In the genomic region with DNA sequence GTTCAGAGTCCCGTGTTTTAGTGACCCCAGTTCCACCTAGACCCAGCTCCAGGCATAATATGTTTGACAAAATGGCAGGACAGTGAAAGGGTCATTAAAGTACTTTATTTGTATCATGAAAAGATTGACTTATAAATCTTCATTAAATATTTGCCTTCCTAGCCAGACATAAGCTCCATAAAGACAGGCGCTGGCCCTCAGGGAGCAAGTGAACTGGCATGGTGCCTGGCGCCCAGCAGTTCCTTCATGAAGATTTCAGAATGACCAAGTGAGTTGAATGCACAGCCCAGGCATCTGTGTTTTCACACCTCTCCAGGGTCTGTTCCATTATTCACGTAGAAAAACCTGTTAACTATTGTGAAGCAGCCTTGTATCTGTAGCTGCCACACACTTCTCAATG, we compare ENCODE assay signal across 27 cellular contexts.
DNase-seq lines count a peak whose midpoint lies in the region; ATAC-seq, FAIRE-seq and TF ChIP-seq lines count a peak whose summit lies in the region.
"Had no signal": no experiment of that assay in that cellular context is flagged by ENCODE, and none has a peak within 500 bp of the region (broad histone marks: within the 10 kb centered on the region; RNA-seq: fewer than 3 reads in every experiment).

No MANE protein-coding gene starts in this region.

- no peaks in the 10 kb centered on the region for H3K9me3 ChIP-seq in HepG2 (ENCODE audit: low read length)
- H3K9me3 ChIP-seq in right lobe of liver: no peaks in the 10 kb centered on the region
- no peaks in the 10 kb centered on the region for H3K9me3 ChIP-seq in mammary epithelial cell (replicated peaks; ENCODE audit: insufficient read depth, low read length)
- H3K9me3 ChIP-seq in smooth muscle cell (replicated peaks; ENCODE audit: low read depth): no peaks in the 10 kb centered on the region
- H3K9me3 ChIP-seq: esophagus squamous epithelium, transverse colon had no signal

- H3K4me3 ChIP-seq in HepG2 (replicated peaks in 1 of 3; ENCODE audit: insufficient read depth in 1 of 3, low read depth in 2 of 3, low read length in 3 of 3): peak overlapping the region in 1 of 3 experiments; percentile 80; a peak in 3 of 6 replicates
- no peak overlapping the region for H3K4me3 ChIP-seq in right lobe of liver
- no peak overlapping the region for H3K4me3 ChIP-seq in mammary epithelial cell (replicated peaks in 1 of 3; ENCODE audit: insufficient read depth in 1 of 3, low read depth in 2 of 3, low read length in 3 of 3)
- no peak overlapping the region for H3K4me3 ChIP-seq in smooth muscle cell
- H3K4me3 ChIP-seq: coronary artery, esophagus squamous epithelium, transverse colon had no signal

- H3K9ac ChIP-seq in HepG2 (ENCODE audit: insufficient read depth, low read depth, low read length) (no peak overlapping the region), mammary epithelial cell (ENCODE audit: insufficient read depth, low read length) (peak overlapping the region; percentile 73), smooth muscle cell (ENCODE audit: low read depth) (peak overlapping the region; percentile 78)
- H3K9ac ChIP-seq: parathyroid adenoma had no signal

- BruUV-seq in HepG2 (replicated peaks; lab: Mats Ljungman, UMichigan) (no TSS peak), mammary epithelial cell (replicated peaks; lab: Mats Ljungman, UMichigan) (TSS peak; percentile 31)

- no peak for TF ChIP-seq CTCF in HepG2 (CRISPR knock-in tag; IDR thresholded peaks at IDR 0.05)
- no peak for TF ChIP-seq CTCF in right lobe of liver (IDR thresholded peaks at IDR 0.05)
- no peak for TF ChIP-seq CTCF in mammary epithelial cell (conservative IDR thresholded peaks at IDR 0.05 in 1 of 2, IDR thresholded peaks at IDR 0.05 in 1 of 2; ENCODE audit: extremely low read depth in 1 of 2, insufficient read depth in 1 of 2, low read depth in 1 of 2, low read length in 2 of 2)
- TF ChIP-seq CTCF in smooth muscle cell (IDR thresholded peaks at IDR 0.05; ENCODE audit: borderline replicate concordance, insufficient read depth, poor library complexity, severe bottlenecking): no peak
- TF ChIP-seq CTCF in GM13976 (IDR thresholded peaks at IDR 0.05; ENCODE audit: borderline replicate concordance, control extremely low read depth, extremely low read depth, insufficient read depth, missing control alignments): no peak

- H3K4me2 ChIP-seq in HepG2 (ENCODE audit: low read depth, low read length): peak overlapping the region; percentile 90
- peak overlapping the region; percentile 45 for H3K4me2 ChIP-seq in mammary epithelial cell (ENCODE audit: insufficient read depth, low read depth, low read length)
- peak overlapping the region; percentile 51 for H3K4me2 ChIP-seq in smooth muscle cell

- ATAC-seq in HepG2 (no peak), right lobe of liver (no peak)
- ATAC-seq: activated T-cell treated with anti-CD3 and anti-CD28 coated beads, Interleukin-2, amount 50 U/mL, for 4 hours; left ventricle myocardium superior; sciatic nerve; T-helper 17 cell had no signal

- WGBS in HepG2 (ENCODE audit: low lambda C conversion rate): 94% methylated on average over 4 of the region's 4 CpGs
- 94% methylated on average over 2 of the region's 4 CpGs for WGBS in right lobe of liver (ENCODE audit: insufficient coverage, low coverage, low lambda C conversion rate, missing lambda C conversion rate)
- WGBS in mammary epithelial cell (ENCODE audit: low coverage, missing lambda C conversion rate): 71% methylated on average over 4 of the region's 4 CpGs
- 93% methylated on average over 4 of the region's 4 CpGs for WGBS in smooth muscle cell (ENCODE audit: low lambda C conversion rate)

- TF ChIP-seq EP300 in HepG2 (IDR thresholded peaks at IDR 0.05; ENCODE audit: low read depth in 2 of 2, low read length in 2 of 2): no peak
- no peak for TF ChIP-seq EP300 in HepG2 (CRISPR knock-in tag; IDR thresholded peaks at IDR 0.05; ENCODE audit: borderline replicate concordance)

- no peak for DNase-seq in HepG2 (ENCODE audit: low spot score)
- no peak for DNase-seq in right lobe of liver
- DNase-seq in NCI-H1930 (lab: John Stamatoyannopoulos, UW): peak; percentile 13 to 68
- no peak for DNase-seq in mammary epithelial cell
- DNase-seq in smooth muscle cell (lab: John Stamatoyannopoulos, UW; ENCODE audit: unreplicated experiment): no peak
- DNase-seq in DMS79 treated with DMSO at 0.1 percent for 48 hours (lab: John Stamatoyannopoulos, UW): no peak
- DNase-seq in H4 (ENCODE audit: low spot score): no peak
- DNase-seq in GM13976 (ENCODE audit: low spot score): no peak
- DNase-seq: activated CD4-positive, alpha-beta T cell treated with anti-CD3 and anti-CD28 coated beads for 4 hours; activated CD8-positive, alpha-beta memory T cell treated with anti-CD3 and anti-CD28 coated beads for 24 hours; activated naive CD4-positive, alpha-beta T cell; activated T-cell treated with anti-CD3 and anti-CD28 coated beads, Interleukin-2, amount 50 U/mL, for 4 hours; endodermal cell; esophagus squamous epithelium; GDM1; hypothalamus; left ventricle myocardium superior; midbrain; NCI-H1092; NCI-H446 treated with DMSO at 0.1 percent for 48 hours; T-helper 17 cell; transverse colon had no signal

- H3K36me3 ChIP-seq in HepG2 (replicated peaks in 1 of 2; ENCODE audit: control insufficient read depth in 1 of 2, insufficient read depth in 2 of 2, low read length in 2 of 2): peaks cover 4 to 6% of the 10 kb centered on the region in 2 experiments; a peak in 2 of 5 replicates
- H3K36me3 ChIP-seq in right lobe of liver: no peaks in the 10 kb centered on the region
- no peaks in the 10 kb centered on the region for H3K36me3 ChIP-seq in mammary epithelial cell (ENCODE audit: insufficient read depth, low read length)
- H3K36me3 ChIP-seq in smooth muscle cell (ENCODE audit: low read depth): no peaks in the 10 kb centered on the region
- H3K36me3 ChIP-seq: esophagus squamous epithelium, transverse colon had no signal

- in situ Hi-C loops in HepG2 (cut with HindIII; ENCODE audit: extremely low pct_ligation_motif_present, low pct_unique_long_range_greater_than_20kb): no loop called here
- in situ Hi-C loops in mammary epithelial cell (cut with MboI; ENCODE audit: low sequenced_read_pairs in 2 of 2): no loop called here
- in situ Hi-C loops in GM13976 (cut with MboI; ENCODE audit: low sequenced_read_pairs, unreplicated experiment): no loop called here

- H2AFZ ChIP-seq in HepG2 (ENCODE audit: low read length) (no peak overlapping the region), mammary epithelial cell (ENCODE audit: low read depth, low read length) (no peak overlapping the region), smooth muscle cell (ENCODE audit: low read depth) (no peak overlapping the region)
- H2AFZ ChIP-seq: parathyroid adenoma had no signal

- peaks cover 71% of the 10 kb centered on the region for H3K4me1 ChIP-seq in HepG2 (ENCODE audit: insufficient read depth, low read length)
- peaks cover 0 to 7% (median 3%) of the 10 kb centered on the region in 4 donors for H3K4me1 ChIP-seq in right lobe of liver
- H3K4me1 ChIP-seq in mammary epithelial cell (ENCODE audit: insufficient read depth, low read length): peaks cover 64% of the 10 kb centered on the region
- peaks cover 17% of the 10 kb centered on the region for H3K4me1 ChIP-seq in smooth muscle cell (ENCODE audit: low read depth)

- intact Hi-C loops in HepG2 (cut with micrococcal nuclease; ENCODE audit: unreplicated experiment): no loop called here
- intact Hi-C loops in right lobe of liver (cut with DNase I): no loop called here
- intact Hi-C loops in mammary epithelial cell (cut with micrococcal nuclease): loop anchor here (1.0 kb wide), 1 partner anchor 15 kb away; no protein-coding TSS in a partner anchor

- H3K27me3 ChIP-seq in HepG2 (ENCODE audit: control insufficient read depth in 1 of 2, insufficient read depth in 2 of 2, low read length in 2 of 2) (no peaks in the 10 kb centered on the region; a peak in 1 of 5 replicates), right lobe of liver (no peaks in the 10 kb centered on the region), mammary epithelial cell (ENCODE audit: insufficient read depth, low read length) (no peaks in the 10 kb centered on the region), smooth muscle cell (ENCODE audit: low read depth) (no peaks in the 10 kb centered on the region)
- H3K27me3 ChIP-seq: esophagus squamous epithelium, transverse colon had no signal

- H3K79me2 ChIP-seq in HepG2 (ENCODE audit: insufficient read depth, low read length) (peaks cover 35% of the 10 kb centered on the region), mammary epithelial cell (ENCODE audit: insufficient read depth, low read length) (no peaks in the 10 kb centered on the region), smooth muscle cell (ENCODE audit: low read depth) (no peaks in the 10 kb centered on the region)
- H3K79me2 ChIP-seq: parathyroid adenoma had no signal

- peak in 1 of 2 experiments; percentile 19; a peak in 1 of 4 replicates for TF ChIP-seq POLR2A in HepG2 (IDR thresholded peaks at IDR 0.05; ENCODE audit: insufficient read depth in 1 of 2, low read depth in 2 of 2, low read length in 2 of 2)
- no peak for TF ChIP-seq POLR2A in right lobe of liver (IDR thresholded peaks at IDR 0.05)

- CTCF ChIA-PET in HepG2 (lab: Yijun Ruan, JAX; ENCODE audit: low intra/inter-chr PET ratio, low total read pairs) (no interaction called here), mammary epithelial cell (lab: Charles Lee; ENCODE audit: low non-redundant PET) (no interaction called here)

- H3K27ac ChIP-seq in HepG2 (ENCODE audit: extremely low read length, insufficient read depth, low read length): peak overlapping the region; percentile 13
- H3K27ac ChIP-seq in right lobe of liver: no peak overlapping the region
- H3K27ac ChIP-seq in mammary epithelial cell (ENCODE audit: insufficient read depth, low read depth, low read length): peak overlapping the region; percentile 99
- peak overlapping the region; percentile 97 for H3K27ac ChIP-seq in smooth muscle cell (ENCODE audit: low read depth)
- H3K27ac ChIP-seq: coronary artery, esophagus squamous epithelium, parathyroid adenoma, transverse colon had no signal

- dilution Hi-C loops in mammary epithelial cell (cut with HindIII; ENCODE audit: low sequenced_read_pairs): no loop called here

- TF ChIP-seq RAD21 in HepG2 (CRISPR knock-in tag; IDR thresholded peaks at IDR 0.05): no peak

- POLR2A ChIA-PET in HepG2 (lab: Yijun Ruan, JAX): interaction anchor here (0.9 to 1.0 kb wide), 2 partner anchors 53 to 643 kb away, joined by 3 to 4 read pairs; no protein-coding TSS in a partner anchor

- peaks cover 8% of the 10 kb centered on the region for H3F3A ChIP-seq in smooth muscle cell (ENCODE audit: low read depth)

- H4K20me1 ChIP-seq in HepG2 (ENCODE audit: insufficient read depth, low read length) (peaks cover 7% of the 10 kb centered on the region; the same call in 1 of the 2 replicates), mammary epithelial cell (ENCODE audit: insufficient read depth, low read length) (no peaks in the 10 kb centered on the region), smooth muscle cell (ENCODE audit: low read depth) (no peaks in the 10 kb centered on the region)

- FAIRE-seq in HepG2 (lab: Jason Lieb, UNC): no peak
- FAIRE-seq: bronchial epithelial cell, GM18507 had no signal

TF ChIP-seq in HepG2, 621 proteins besides CTCF, POLR2A, EP300 and RAD21 (continues in another document):
- TF ChIP-seq ZNF432 (CRISPR knock-in tag; IDR thresholded peaks at IDR 0.05; ENCODE audit: borderline replicate concordance): no peak
- TF ChIP-seq RBFOX2 (IDR thresholded peaks at IDR 0.05; ENCODE audit: low read depth, low read length): peak; percentile 31; the same call in 1 of the 2 replicates
- TF ChIP-seq FOXA3 (CRISPR knock-in tag; IDR thresholded peaks at IDR 0.05): no peak

Comparison
In these comparisons a context has a peak if more than half of its experiments do, and no peak if none do; other contexts are left out.
1. H3K27ac ChIP-seq: peak in HepG2 (single experiment), mammary epithelial cell (single experiment) and smooth muscle cell (single experiment); none in right lobe of liver (0 of 3).
2. DNase-seq: peak in NCI-H1930 (2 of 2); none in HepG2 (single experiment), right lobe of liver (0 of 3), mammary epithelial cell (single experiment), smooth muscle cell (single experiment), DMS79 treated with DMSO at 0.1 percent for 48 hours (single experiment), H4 (single experiment) and GM13976 (single experiment).
3. Peak in every context shown above with its lines, with median percentiles within 50 percentile points of each other: H3K4me2 ChIP-seq.